Comparison of ENCODE assay signal across 8 cellular contexts in genomic region chr12:51970904-51971646, GRCh38. TPM values are rescaled to one million over a fixed set of nuclear protein-coding genes. Genes with fewer than 3 reads are reported as not detected.
DNase-seq lines count a peak whose midpoint lies in the region; ATAC-seq and TF ChIP-seq lines count a peak whose summit lies in the region.

No MANE protein-coding gene starts in this region.

- peak; percentile 66 for ATAC-seq in GM19468 (IDR thresholded peaks at IDR 0.05; ENCODE audit: extremely low read depth, unreplicated experiment)
- peak; percentile 81 for ATAC-seq in HG03469 (IDR thresholded peaks at IDR 0.05; ENCODE audit: unreplicated experiment)

- no peaks in the 10 kb centered on the region for H3K27me3 ChIP-seq in esophagus muscularis mucosa

- peak overlapping the region; percentile 70 for H3K27ac Mint-ChIP-seq in activated CD4-positive, alpha-beta T cell treated with anti-CD3 and anti-CD28 coated beads, Interleukin-2, amount 10 ng/mL, durations not matched to agents 7 days and 5 days

- DNase-seq in Daoy (ENCODE audit: low read depth): peak; percentile 74
- peak; percentile 60 for DNase-seq in activated CD4-positive, alpha-beta T cell treated with anti-CD3 and anti-CD28 coated beads, Interleukin-2, amount 10 ng/mL, durations not matched to agents 7 days and 5 days
- DNase-seq in esophagus muscularis mucosa (ENCODE audit: extremely low spot score): no peak
- peak; percentile 44 to 50 for DNase-seq in stimulated activated CD4-positive, alpha-beta T cell treated with anti-CD3 and anti-CD28 coated beads, Interleukin-2, amount 100 ng/mL, for 24 hours
- no peak for DNase-seq in medulla oblongata (ENCODE audit: extremely low spot score)
- no peak for DNase-seq in epidermal melanocyte (ENCODE audit: insufficient read length, low spot score)

- peaks cover 62% of the 10 kb centered on the region for H3K4me1 Mint-ChIP-seq in activated CD4-positive, alpha-beta T cell treated with anti-CD3 and anti-CD28 coated beads, Interleukin-2, amount 10 ng/mL, durations not matched to agents 7 days and 5 days

- no peak overlapping the region for H3K4me3 ChIP-seq in esophagus muscularis mucosa

- intact Hi-C loops in esophagus muscularis mucosa (cut with DNase I): no loop called here

- H3K36me3 ChIP-seq in esophagus muscularis mucosa: peaks cover 10 to 11% (median 11%) of the 10 kb centered on the region in 4 donors

- no peaks in the 10 kb centered on the region for H3K9me3 ChIP-seq in esophagus muscularis mucosa

- no peak for TF ChIP-seq POLR2A in esophagus muscularis mucosa (IDR thresholded peaks at IDR 0.05; ENCODE audit: low read depth)

- H3K36me3 Mint-ChIP-seq in activated CD4-positive, alpha-beta T cell treated with anti-CD3 and anti-CD28 coated beads, Interleukin-2, amount 10 ng/mL, durations not matched to agents 7 days and 5 days (ENCODE audit: low read depth): peaks cover 9% of the 10 kb centered on the region

- no peak for TF ChIP-seq EP300 in esophagus muscularis mucosa (IDR thresholded peaks at IDR 0.05)

- TF ChIP-seq CTCF in esophagus muscularis mucosa (IDR thresholded peaks at IDR 0.05): peak; percentile 5 to 40 (median 8)

- peak overlapping the region; percentile 51 for H3K4me3 Mint-ChIP-seq in activated CD4-positive, alpha-beta T cell treated with anti-CD3 and anti-CD28 coated beads, Interleukin-2, amount 10 ng/mL, durations not matched to agents 7 days and 5 days

- WGBS in esophagus muscularis mucosa: 61% methylated on average over 13 of the region's 13 CpGs

- CTCF ChIA-PET in activated CD4-positive, alpha-beta T cell treated with anti-CD3 and anti-CD28 coated beads, Interleukin-2, amount 10 ng/mL, durations not matched to agents 7 days and 5 days (lab: Charles Lee): interaction anchor here (0.6 to 2.5 kb wide), 16 partner anchors 9 to 439 kb away, joined by 3 to 12 read pairs (median 3); partner anchors contain the start of gene ACVR1B

- H3K27me3 Mint-ChIP-seq in activated CD4-positive, alpha-beta T cell treated with anti-CD3 and anti-CD28 coated beads, Interleukin-2, amount 10 ng/mL, durations not matched to agents 7 days and 5 days: peaks cover 8% of the 10 kb centered on the region

- no peaks in the 10 kb centered on the region for H3K9me3 Mint-ChIP-seq in activated CD4-positive, alpha-beta T cell treated with anti-CD3 and anti-CD28 coated beads, Interleukin-2, amount 10 ng/mL, durations not matched to agents 7 days and 5 days

- POLR2A ChIA-PET in activated CD4-positive, alpha-beta T cell treated with anti-CD3 and anti-CD28 coated beads, Interleukin-2, amount 10 ng/mL, durations not matched to agents 7 days and 5 days (lab: Charles Lee): no interaction called here

- peaks cover 40 to 52% (median 47%) of the 10 kb centered on the region in 4 donors for H3K4me1 ChIP-seq in esophagus muscularis mucosa

- H3K27ac ChIP-seq in esophagus muscularis mucosa (replicated peaks in 1 of 4): peak overlapping the region in 1 of 4 donors; percentile 12

RNA-seq across cellular contexts. Expression of gene ACVR1B, which starts 19.6 kb away (rescaled TPM):
- 6.3 and 11.5 TPM in 2 replicates for total RNA-seq in Daoy (2014; rRNA removed; shearing (Covaris generic))
- 1 to 10 TPM; 5.5 to 5.7 TPM for total RNA-seq in activated CD4-positive, alpha-beta T cell treated with anti-CD3 and anti-CD28 coated beads, Interleukin-2, amount 10 ng/mL, durations not matched to agents 7 days and 5 days
- 10 to 100 TPM in 3 of 4 donors, 1 to 10 TPM in 1; 9.1 to 22.4 (median 13.9) TPM for total RNA-seq in esophagus muscularis mucosa

RNA-seq across cellular contexts. Expression of gene TAMALIN, which starts 35.7 kb away (rescaled TPM):
- 1.1 and 2.1 TPM in 2 replicates for total RNA-seq in Daoy (2014; rRNA removed; shearing (Covaris generic))
- total RNA-seq in activated CD4-positive, alpha-beta T cell treated with anti-CD3 and anti-CD28 coated beads, Interleukin-2, amount 10 ng/mL, durations not matched to agents 7 days and 5 days: 1 to 10 TPM; 5.7 to 6.9 TPM
- total RNA-seq in esophagus muscularis mucosa: 10 to 100 TPM; 13.3 to 26.9 (median 18.3) TPM

Comparison
In these comparisons a context has a peak if more than half of its experiments do, and no peak if none do; other contexts are left out.
1. DNase-seq: peak in Daoy (single experiment), activated CD4-positive, alpha-beta T cell treated with anti-CD3 and anti-CD28 coated beads, Interleukin-2, amount 10 ng/mL, durations not matched to agents 7 days and 5 days (single experiment) and stimulated activated CD4-positive, alpha-beta T cell treated with anti-CD3 and anti-CD28 coated beads, Interleukin-2, amount 100 ng/mL, for 24 hours (2 of 2); none in esophagus muscularis mucosa (single experiment), medulla oblongata (single experiment) and epidermal melanocyte (single experiment).